In genomic region chr10:93751832-93752231, GRCh38 we compare ENCODE assay signal across 8 cellular contexts. TPM values are rescaled to one million over a fixed set of nuclear protein-coding genes. Genes with fewer than 3 reads are reported as not detected.
A peak's percentile ranks its signal among the peaks of the same experiment; 100 is the strongest.
DNase-seq lines count a peak whose midpoint lies in the region; ATAC-seq and TF ChIP-seq lines count a peak whose summit lies in the region.

No MANE protein-coding gene starts in this region.

- peaks cover 14% of the 10 kb centered on the region for H3K4me1 Mint-ChIP-seq in CD14-positive monocyte
- H3K4me1 Mint-ChIP-seq in activated CD8-positive, alpha-beta memory T cell treated with anti-CD3 and anti-CD28 coated beads, Interleukin-2, amount 10 ng/mL, durations not matched to agents 7 days and 5 days: no peaks in the 10 kb centered on the region

- H2BK5ac ChIP-seq in mesenchymal stem cell (ENCODE audit: low read depth, low read length, poor library complexity, severe bottlenecking): no peak overlapping the region

- TF ChIP-seq CTCF in CD14-positive monocyte (IDR thresholded peaks at IDR 0.05): no peak
- TF ChIP-seq CTCF in cardiac fibroblast (IDR thresholded peaks at IDR 0.05; ENCODE audit: low read depth, low read length): no peak
- TF ChIP-seq CTCF in GM20000 (IDR thresholded peaks at IDR 0.05; ENCODE audit: extremely low read depth, missing control alignments): no peak

- DNase-seq in CD14-positive monocyte (ENCODE audit: low spot score) (no peak), HuH-7 (ENCODE audit: low spot score) (peak; percentile 58), cardiac fibroblast (ENCODE audit: low read depth in 2 of 2) (peak; percentile 32 to 36), mesenchymal stem cell (peak; percentile 68), GM20000 (ENCODE audit: low spot score) (no peak), COR-L47 (lab: John Stamatoyannopoulos, UW) (no peak)
- no peak for DNase-seq in activated effector memory CD4-positive, alpha-beta T cell treated with Interleukin-2 at 50 U/mL for 16 hours
- no peak for DNase-seq in activated CD8-positive, alpha-beta memory T cell treated with anti-CD3 and anti-CD28 coated beads, Interleukin-2, amount 10 ng/mL, durations not matched to agents 7 days and 5 days

- H3K36me3 Mint-ChIP-seq in CD14-positive monocyte: no peaks in the 10 kb centered on the region
- H3K36me3 Mint-ChIP-seq in activated CD8-positive, alpha-beta memory T cell treated with anti-CD3 and anti-CD28 coated beads, Interleukin-2, amount 10 ng/mL, durations not matched to agents 7 days and 5 days: no peaks in the 10 kb centered on the region

- no peak overlapping the region for H3K27ac Mint-ChIP-seq in CD14-positive monocyte
- no peak overlapping the region for H3K27ac Mint-ChIP-seq in activated CD8-positive, alpha-beta memory T cell treated with anti-CD3 and anti-CD28 coated beads, Interleukin-2, amount 10 ng/mL, durations not matched to agents 7 days and 5 days

- H3K14ac ChIP-seq in mesenchymal stem cell (ENCODE audit: low read length in 2 of 2): no peak overlapping the region

- H3K4me3 Mint-ChIP-seq in CD14-positive monocyte: peak overlapping the region; percentile 51 to 85
- no peak overlapping the region for H3K4me3 Mint-ChIP-seq in activated CD8-positive, alpha-beta memory T cell treated with anti-CD3 and anti-CD28 coated beads, Interleukin-2, amount 10 ng/mL, durations not matched to agents 7 days and 5 days

- H3K9me3 ChIP-seq in mesenchymal stem cell (ENCODE audit: control insufficient read depth, low read length): no peaks in the 10 kb centered on the region

- H3K9ac ChIP-seq in mesenchymal stem cell (ENCODE audit: low read length): no peak overlapping the region

- no peak overlapping the region for H2AK5ac ChIP-seq in mesenchymal stem cell (ENCODE audit: low read length, severe bottlenecking)

- ATAC-seq in activated CD8-positive, alpha-beta memory T cell treated with anti-CD3 and anti-CD28 coated beads, Interleukin-2, amount 10 ng/mL, durations not matched to agents 7 days and 5 days: no peak

- no peak overlapping the region for H3K27ac ChIP-seq in mesenchymal stem cell (ENCODE audit: low read length, poor library complexity, severe bottlenecking)

- H3K27me3 ChIP-seq in mesenchymal stem cell (ENCODE audit: control insufficient read depth in 1 of 2, insufficient read depth in 1 of 2, low read length in 2 of 2): peaks cover 0 to 11% of the 10 kb centered on the region in 2 experiments

- peaks cover 9 to 17% (median 10%) of the 10 kb centered on the region in 3 donors for H3K27me3 Mint-ChIP-seq in CD14-positive monocyte (ENCODE audit: low read depth in 3 of 3)
- peaks cover 18% of the 10 kb centered on the region for H3K27me3 Mint-ChIP-seq in activated CD8-positive, alpha-beta memory T cell treated with anti-CD3 and anti-CD28 coated beads, Interleukin-2, amount 10 ng/mL, durations not matched to agents 7 days and 5 days

- no peak overlapping the region for H3K23ac ChIP-seq in mesenchymal stem cell (ENCODE audit: low read length in 2 of 2)

- H2BK15ac ChIP-seq in mesenchymal stem cell (ENCODE audit: low read depth, poor library complexity, severe bottlenecking): no peak overlapping the region

- H3K4me1 ChIP-seq in mesenchymal stem cell (ENCODE audit: control insufficient read depth, insufficient read depth, low read depth, low read length): peaks cover 9% of the 10 kb centered on the region

- H3K4me3 ChIP-seq in cardiac fibroblast (replicated peaks in 1 of 2; ENCODE audit: low read depth in 2 of 2, low read length in 2 of 2): no peak overlapping the region
- peak overlapping the region in 1 of 2 experiments; percentile 58 for H3K4me3 ChIP-seq in mesenchymal stem cell (ENCODE audit: insufficient read depth in 1 of 2, low read depth in 1 of 2, low read length in 2 of 2)

- H2AFZ ChIP-seq in mesenchymal stem cell (ENCODE audit: low read depth, low read length): no peak overlapping the region

- H4K91ac ChIP-seq in mesenchymal stem cell (ENCODE audit: low read length): no peak overlapping the region

- H4K8ac ChIP-seq in mesenchymal stem cell (ENCODE audit: low read length): peak overlapping the region; percentile 70

- H3K9me3 Mint-ChIP-seq in CD14-positive monocyte: peaks cover 0 to 6% (median 0%) of the 10 kb centered on the region in 7 donors
- H3K9me3 Mint-ChIP-seq in activated CD8-positive, alpha-beta memory T cell treated with anti-CD3 and anti-CD28 coated beads, Interleukin-2, amount 10 ng/mL, durations not matched to agents 7 days and 5 days (ENCODE audit: low read depth): no peaks in the 10 kb centered on the region

- H3K4me2 ChIP-seq in mesenchymal stem cell (ENCODE audit: low read length, poor library complexity, severe bottlenecking): peak overlapping the region; percentile 60

- intact Hi-C loops in CD14-positive monocyte (cut with micrococcal nuclease): loop anchor here in 1 of 2 donors (5.0 kb wide), 1 partner anchor 50 kb away; the partner anchor contains the start of gene FRA10AC1

- peak overlapping the region; percentile 33 to 82 for H2BK12ac ChIP-seq in mesenchymal stem cell (ENCODE audit: low read length in 2 of 2)

- 14% methylated on average over 1 of the region's 5 CpGs for WGBS in mesenchymal stem cell

- H3K18ac ChIP-seq in mesenchymal stem cell (ENCODE audit: low read depth in 1 of 2, low read length in 2 of 2): peak overlapping the region; percentile 44 to 79

- H3K36me3 ChIP-seq in mesenchymal stem cell (ENCODE audit: control insufficient read depth in 1 of 2, insufficient read depth in 2 of 2, low read depth in 1 of 2, low read length in 2 of 2): no peaks in the 10 kb centered on the region

- peak overlapping the region in 1 of 2 experiments; percentile 60 for H3K4ac ChIP-seq in mesenchymal stem cell (ENCODE audit: low read depth in 1 of 2, low read length in 2 of 2)

- CTCF ChIA-PET in activated CD8-positive, alpha-beta memory T cell treated with anti-CD3 and anti-CD28 coated beads, Interleukin-2, amount 10 ng/mL, durations not matched to agents 7 days and 5 days (lab: Charles Lee): no interaction called here

- H2BK120ac ChIP-seq in mesenchymal stem cell (ENCODE audit: low read depth, low read length): no peak overlapping the region

- H3K79me1 ChIP-seq in mesenchymal stem cell (replicated peaks; ENCODE audit: low read length, poor library complexity, severe bottlenecking): no peaks in the 10 kb centered on the region

RNA-seq across cellular contexts. Expression of gene LGI1, which starts 5.9 kb away (rescaled TPM):
- polyA plus RNA-seq in CD14-positive monocyte: not detected
- polyA plus RNA-seq in mesenchymal stem cell (2013, experiment 1 of 2): 9.7 TPM
- 11.1 TPM for polyA plus RNA-seq in mesenchymal stem cell (2013, experiment 2 of 2)
- not detected for total RNA-seq in activated CD8-positive, alpha-beta memory T cell treated with anti-CD3 and anti-CD28 coated beads, Interleukin-2, amount 10 ng/mL, durations not matched to agents 7 days and 5 days

RNA-seq across cellular contexts. Expression of gene FRA10AC1, which starts 49.4 kb away (rescaled TPM):
- 1 to 10 TPM in 1 of 2 donors, under 1 TPM in 1; 0.95 to 2.0 TPM for polyA plus RNA-seq in CD14-positive monocyte
- polyA plus RNA-seq in mesenchymal stem cell (2013, experiment 1 of 2): 31.3 TPM
- 32.4 TPM for polyA plus RNA-seq in mesenchymal stem cell (2013, experiment 2 of 2)
- 10 to 100 TPM; 12.5 to 12.8 TPM for total RNA-seq in activated CD8-positive, alpha-beta memory T cell treated with anti-CD3 and anti-CD28 coated beads, Interleukin-2, amount 10 ng/mL, durations not matched to agents 7 days and 5 days

Comparison
In these comparisons a context has a peak if more than half of its experiments do, and no peak if none do; other contexts are left out.
1. DNase-seq: peak in HuH-7 (single experiment), cardiac fibroblast (2 of 2) and mesenchymal stem cell (single experiment); none in CD14-positive monocyte (single experiment), GM20000 (single experiment), activated effector memory CD4-positive, alpha-beta T cell treated with Interleukin-2 at 50 U/mL for 16 hours (single experiment), COR-L47 (single experiment) and activated CD8-positive, alpha-beta memory T cell treated with anti-CD3 and anti-CD28 coated beads, Interleukin-2, amount 10 ng/mL, durations not matched to agents 7 days and 5 days (single experiment).